ENCODE assay signal across 21 cellular contexts in genomic region chr12:68477256-68477655, GRCh38.
"Had no signal": no experiment of that assay in that cellular context is flagged by ENCODE, and none has a peak within 500 bp of the region (broad histone marks: within the 10 kb centered on the region; RNA-seq: fewer than 3 reads in every experiment).

No MANE protein-coding gene starts in this region.

- ATAC-seq: activated CD8-positive, alpha-beta memory T cell treated with anti-CD3 and anti-CD28 coated beads, Interleukin-2, amount 10 ng/mL, durations not matched to agents 7 days and 5 days; esophagus mucosa; left lung had no signal

- H3K27me3 Mint-ChIP-seq: activated CD4-positive, alpha-beta memory T cell treated with anti-CD3 and anti-CD28 coated beads, Interleukin-2, amount 10 ng/mL, durations not matched to agents 7 days and 5 days; activated CD8-positive, alpha-beta memory T cell treated with anti-CD3 and anti-CD28 coated beads, Interleukin-2, amount 10 ng/mL, durations not matched to agents 7 days and 5 days; naive B cell; stimulated activated naive B cell treated with anti-CD40 and anti-IgM and Interleukin-4, amounts not matched to agents 10 μg/mL and 1 μg/mL and 100 μg/mL, for 72 hours had no signal

- DNase-seq: activated CD4-positive, alpha-beta memory T cell treated with anti-CD3 and anti-CD28 coated beads, Interleukin-2, amount 10 ng/mL, durations not matched to agents 7 days and 5 days; activated CD4-positive, alpha-beta T cell treated with anti-CD3 and anti-CD28 coated beads for 48 hours; activated CD4-positive, CD25-positive, alpha-beta regulatory T cell; activated CD8-positive, alpha-beta memory T cell treated with anti-CD3 and anti-CD28 coated beads, Interleukin-2, amount 10 ng/mL, durations not matched to agents 7 days and 5 days; activated naive CD4-positive, alpha-beta T cell treated with Interleukin-2 at 50 U/mL for 16 hours; activated naive CD8-positive, alpha-beta T cell treated with anti-CD3 and anti-CD28 coated beads, Interleukin-2, amount 10 ng/mL, durations not matched to agents 7 days and 5 days; brain microvascular endothelial cell; effector CD4-positive, alpha-beta T cell; foreskin melanocyte; glutamatergic neuron; hippocampal formation; kidney; left lung; naive B cell; sigmoid colon; spleen; stimulated activated CD4-positive, alpha-beta T cell treated with anti-CD3 and anti-CD28 coated beads, Interleukin-4, amount 100 ng/mL, for 4 hours; stimulated activated naive B cell treated with anti-CD40 and anti-IgM and Interleukin-4, amounts not matched to agents 10 μg/mL and 1 μg/mL and 100 μg/mL, for 72 hours had no signal

- H3K9me3 ChIP-seq: left lung, sigmoid colon had no signal

- H3K9me3 Mint-ChIP-seq: stimulated activated naive B cell treated with anti-CD40 and anti-IgM and Interleukin-4, amounts not matched to agents 10 μg/mL and 1 μg/mL and 100 μg/mL, for 72 hours had no signal

- H3K27ac Mint-ChIP-seq: activated CD4-positive, alpha-beta memory T cell treated with anti-CD3 and anti-CD28 coated beads, Interleukin-2, amount 10 ng/mL, durations not matched to agents 7 days and 5 days; activated CD8-positive, alpha-beta memory T cell treated with anti-CD3 and anti-CD28 coated beads, Interleukin-2, amount 10 ng/mL, durations not matched to agents 7 days and 5 days; activated naive CD8-positive, alpha-beta T cell treated with anti-CD3 and anti-CD28 coated beads, Interleukin-2, amount 10 ng/mL, durations not matched to agents 7 days and 5 days; stimulated activated naive B cell treated with anti-CD40 and anti-IgM and Interleukin-4, amounts not matched to agents 10 μg/mL and 1 μg/mL and 100 μg/mL, for 72 hours; T-helper 2 cell treated with Interferon-gamma antibody and Interleukin-4, amounts not matched to agents 5 μg/mL and 100 μg/mL, for 36 hours had no signal

- H3K4me3 Mint-ChIP-seq: activated CD4-positive, alpha-beta memory T cell treated with anti-CD3 and anti-CD28 coated beads, Interleukin-2, amount 10 ng/mL, durations not matched to agents 7 days and 5 days; activated CD8-positive, alpha-beta memory T cell treated with anti-CD3 and anti-CD28 coated beads, Interleukin-2, amount 10 ng/mL, durations not matched to agents 7 days and 5 days; activated naive CD8-positive, alpha-beta T cell treated with anti-CD3 and anti-CD28 coated beads, Interleukin-2, amount 10 ng/mL, durations not matched to agents 7 days and 5 days; naive B cell; stimulated activated naive B cell treated with anti-CD40 and anti-IgM and Interleukin-4, amounts not matched to agents 10 μg/mL and 1 μg/mL and 100 μg/mL, for 72 hours; T-helper 2 cell treated with Interferon-gamma antibody and Interleukin-4, amounts not matched to agents 5 μg/mL and 100 μg/mL, for 36 hours had no signal

- H3K36me3 Mint-ChIP-seq: naive B cell had no signal

- H3K27me3 ChIP-seq: brain microvascular endothelial cell, left lung, sigmoid colon, spleen had no signal

- H3K27ac ChIP-seq: brain microvascular endothelial cell, left lung, parathyroid adenoma, spleen had no signal

- H3K4me1 ChIP-seq: left lung had no signal
